In the genomic region with DNA sequence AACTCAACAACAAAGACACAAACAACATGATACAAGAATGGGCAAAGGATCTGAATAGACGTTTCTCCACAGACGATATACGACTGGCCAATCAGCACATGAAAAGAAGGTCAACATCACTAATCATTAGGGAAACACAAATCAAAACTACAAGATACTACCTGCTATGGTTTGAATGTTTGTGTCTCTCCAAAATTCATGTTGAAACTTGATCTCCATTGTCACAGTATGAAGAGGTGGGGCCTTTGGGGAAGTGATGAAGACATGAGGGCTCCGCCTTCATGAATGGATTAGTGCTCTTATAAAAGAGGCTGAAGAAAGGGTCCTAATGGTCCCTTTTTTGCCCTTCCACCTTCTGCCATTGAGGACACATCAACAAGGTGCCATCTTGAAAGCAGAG, we compare ENCODE assay signal across 22 cellular contexts. TPM values are rescaled to one million over a fixed set of nuclear protein-coding genes. Genes with fewer than 3 reads are reported as not detected.
DNase-seq lines count a peak whose midpoint lies in the region; ATAC-seq and TF ChIP-seq lines count a peak whose summit lies in the region.
"Had no signal": no experiment of that assay in that cellular context is flagged by ENCODE, and none has a peak within 500 bp of the region (broad histone marks: within the 10 kb centered on the region; RNA-seq: fewer than 3 reads in every experiment).

No MANE protein-coding gene starts in this region.

- no peak for TF ChIP-seq CTCF in activated CD8-positive, alpha-beta T cell treated with anti-CD3 and anti-CD28 coated beads for 36 hours (IDR thresholded peaks at IDR 0.05)
- TF ChIP-seq CTCF in epithelial cell of esophagus (IDR thresholded peaks at IDR 0.05; ENCODE audit: insufficient read depth, low read depth, low read length, missing control alignments) = no peak
- TF ChIP-seq CTCF in SK-N-SH (IDR thresholded peaks at IDR 0.05) = no peak

- no peak overlapping the region for H3K9ac ChIP-seq in SK-N-SH

- no peak for TF ChIP-seq RAD21 in SK-N-SH (IDR thresholded peaks at IDR 0.05; ENCODE audit: low read length)

- no peak overlapping the region for H3K4me3 Mint-ChIP-seq in activated CD8-positive, alpha-beta T cell treated with anti-CD3 and anti-CD28 coated beads for 36 hours
- H3K4me3 Mint-ChIP-seq in activated CD8-positive, alpha-beta T cell treated with anti-CD3 and anti-CD28 coated beads, Interleukin-2, amount 10 ng/mL, durations not matched to agents 7 days and 5 days = no peak overlapping the region
- no peak overlapping the region for H3K4me3 Mint-ChIP-seq in stimulated activated naive B cell treated with anti-CD40 and anti-IgM and Interleukin-4, amounts not matched to agents 10 μg/mL and 1 μg/mL and 100 μg/mL, for 72 hours
- H3K4me3 Mint-ChIP-seq: B cell, HFFc6 had no signal

- H3K4me2 ChIP-seq in SK-N-SH = no peak overlapping the region

- H3K4me1 Mint-ChIP-seq in activated CD8-positive, alpha-beta T cell treated with anti-CD3 and anti-CD28 coated beads for 36 hours (ENCODE audit: low read depth) = peaks cover 72% of the 10 kb centered on the region
- peaks cover 47% of the 10 kb centered on the region for H3K4me1 Mint-ChIP-seq in activated CD8-positive, alpha-beta T cell treated with anti-CD3 and anti-CD28 coated beads, Interleukin-2, amount 10 ng/mL, durations not matched to agents 7 days and 5 days (ENCODE audit: low read depth)
- peaks cover 36 to 63% of the 10 kb centered on the region in 2 donors for H3K4me1 Mint-ChIP-seq in stimulated activated naive B cell treated with anti-CD40 and anti-IgM and Interleukin-4, amounts not matched to agents 10 μg/mL and 1 μg/mL and 100 μg/mL, for 72 hours

- no peak for TF ChIP-seq EP300 in SK-N-SH (IDR thresholded peaks at IDR 0.05; ENCODE audit: borderline replicate concordance in 1 of 2, low read depth in 1 of 2, low read length in 1 of 2)

- H3K9me3 Mint-ChIP-seq in activated CD8-positive, alpha-beta T cell treated with anti-CD3 and anti-CD28 coated beads for 36 hours = peaks cover 3% of the 10 kb centered on the region
- peaks cover 16% of the 10 kb centered on the region for H3K9me3 Mint-ChIP-seq in activated CD8-positive, alpha-beta T cell treated with anti-CD3 and anti-CD28 coated beads, Interleukin-2, amount 10 ng/mL, durations not matched to agents 7 days and 5 days (ENCODE audit: insufficient read depth)
- peaks cover 3 to 4% of the 10 kb centered on the region in 2 donors for H3K9me3 Mint-ChIP-seq in stimulated activated naive B cell treated with anti-CD40 and anti-IgM and Interleukin-4, amounts not matched to agents 10 μg/mL and 1 μg/mL and 100 μg/mL, for 72 hours
- H3K9me3 Mint-ChIP-seq: HFFc6 had no signal

- H3K27me3 Mint-ChIP-seq in activated CD8-positive, alpha-beta T cell treated with anti-CD3 and anti-CD28 coated beads for 36 hours = no peaks in the 10 kb centered on the region
- H3K27me3 Mint-ChIP-seq in activated CD8-positive, alpha-beta T cell treated with anti-CD3 and anti-CD28 coated beads, Interleukin-2, amount 10 ng/mL, durations not matched to agents 7 days and 5 days (ENCODE audit: low read depth) = no peaks in the 10 kb centered on the region
- no peaks in the 10 kb centered on the region for H3K27me3 Mint-ChIP-seq in stimulated activated naive B cell treated with anti-CD40 and anti-IgM and Interleukin-4, amounts not matched to agents 10 μg/mL and 1 μg/mL and 100 μg/mL, for 72 hours
- H3K27me3 Mint-ChIP-seq: B cell had no signal

- no peaks in the 10 kb centered on the region for H3F3A ChIP-seq in SK-N-SH (replicated peaks; ENCODE audit: insufficient read depth)

- peaks cover 47% of the 10 kb centered on the region for H3K36me3 Mint-ChIP-seq in activated CD8-positive, alpha-beta T cell treated with anti-CD3 and anti-CD28 coated beads for 36 hours (ENCODE audit: low read depth)
- peaks cover 51% of the 10 kb centered on the region for H3K36me3 Mint-ChIP-seq in activated CD8-positive, alpha-beta T cell treated with anti-CD3 and anti-CD28 coated beads, Interleukin-2, amount 10 ng/mL, durations not matched to agents 7 days and 5 days (ENCODE audit: low read depth)
- H3K36me3 Mint-ChIP-seq in stimulated activated naive B cell treated with anti-CD40 and anti-IgM and Interleukin-4, amounts not matched to agents 10 μg/mL and 1 μg/mL and 100 μg/mL, for 72 hours = peaks cover 24 to 41% of the 10 kb centered on the region in 2 donors

- no peaks in the 10 kb centered on the region for H3K4me1 ChIP-seq in SK-N-SH (ENCODE audit: control insufficient read depth in 1 of 2, insufficient read depth in 2 of 2, low read depth in 1 of 2, low read length in 1 of 2)
- H3K4me1 ChIP-seq: Caco-2 had no signal

- H3K4me3 ChIP-seq in epithelial cell of esophagus (ENCODE audit: low read length) = no peak overlapping the region
- H3K4me3 ChIP-seq in SK-N-SH (ENCODE audit: low read depth in 2 of 2, low read length in 1 of 2) = no peak overlapping the region

- CTCF ChIA-PET in activated CD8-positive, alpha-beta T cell treated with anti-CD3 and anti-CD28 coated beads for 36 hours (lab: Charles Lee) = interaction anchor here (1.0 kb wide), 1 partner anchor 139 kb away, joined by 3 read pairs; the partner anchor contains the start of gene XXYLT1
- CTCF ChIA-PET in activated CD8-positive, alpha-beta T cell treated with anti-CD3 and anti-CD28 coated beads, Interleukin-2, amount 10 ng/mL, durations not matched to agents 7 days and 5 days (lab: Charles Lee) = no interaction called here
- CTCF ChIA-PET in SK-N-SH (lab: Yijun Ruan, JAX) = interaction anchor here (0.7 kb wide), 1 partner anchor 9 kb away, joined by 3 read pairs; no protein-coding TSS in a partner anchor

- H3K27me3 ChIP-seq in SK-N-SH (ENCODE audit: insufficient read depth) = no peaks in the 10 kb centered on the region

- H3K27ac Mint-ChIP-seq in activated CD8-positive, alpha-beta T cell treated with anti-CD3 and anti-CD28 coated beads for 36 hours = peak overlapping the region; percentile 56
- no peak overlapping the region for H3K27ac Mint-ChIP-seq in activated CD8-positive, alpha-beta T cell treated with anti-CD3 and anti-CD28 coated beads, Interleukin-2, amount 10 ng/mL, durations not matched to agents 7 days and 5 days
- peak overlapping the region; percentile 47 for H3K27ac Mint-ChIP-seq in stimulated activated naive B cell treated with anti-CD40 and anti-IgM and Interleukin-4, amounts not matched to agents 10 μg/mL and 1 μg/mL and 100 μg/mL, for 72 hours
- H3K27ac Mint-ChIP-seq: B cell, HFFc6 had no signal

- peaks cover 0 to 10% of the 10 kb centered on the region in 2 experiments for H3K36me3 ChIP-seq in SK-N-SH (replicated peaks in 1 of 2; ENCODE audit: control insufficient read depth in 1 of 2, insufficient read depth in 2 of 2, low read length in 1 of 2)

- H3K27ac ChIP-seq in SK-N-SH (ENCODE audit: low read depth in 2 of 2, low read length in 1 of 2) = no peak overlapping the region

- H3K9me2 ChIP-seq in SK-N-SH = no peaks in the 10 kb centered on the region

- intact Hi-C loops in activated CD8-positive, alpha-beta T cell treated with anti-CD3 and anti-CD28 coated beads for 36 hours (cut with micrococcal nuclease) = no loop called here

- ATAC-seq in activated CD8-positive, alpha-beta T cell treated with anti-CD3 and anti-CD28 coated beads for 36 hours = no peak
- no peak for ATAC-seq in activated CD8-positive, alpha-beta T cell treated with anti-CD3 and anti-CD28 coated beads, Interleukin-2, amount 10 ng/mL, durations not matched to agents 7 days and 5 days
- no peak for ATAC-seq in stimulated activated naive B cell treated with anti-CD40 and anti-IgM and Interleukin-4, amounts not matched to agents 10 μg/mL and 1 μg/mL and 100 μg/mL, for 72 hours (replicated peaks)
- ATAC-seq: HepG2 had no signal

- WGBS in SK-N-SH (ENCODE audit: low lambda C conversion rate) = 98% methylated on average over 4 of the region's 4 CpGs

- no peaks in the 10 kb centered on the region for H3K9me3 ChIP-seq in SK-N-SH

- peaks cover 23% of the 10 kb centered on the region for H4K20me1 ChIP-seq in SK-N-SH (ENCODE audit: insufficient read depth)

- peaks cover 83% of the 10 kb centered on the region for H3K79me2 ChIP-seq in SK-N-SH (ENCODE audit: insufficient read depth)

- no peak for DNase-seq in activated CD8-positive, alpha-beta T cell treated with anti-CD3 and anti-CD28 coated beads for 36 hours
- no peak for DNase-seq in activated CD8-positive, alpha-beta T cell treated with anti-CD3 and anti-CD28 coated beads, Interleukin-2, amount 10 ng/mL, durations not matched to agents 7 days and 5 days
- DNase-seq in NCI-H69 (lab: John Stamatoyannopoulos, UW) (peak; percentile 25), epithelial cell of esophagus (ENCODE audit: low read depth) (peak; percentile 61), NCI-H1092 (lab: John Stamatoyannopoulos, UW) (no peak), SK-N-SH (no peak), NCI-H82 treated with DMSO at 0.1 percent for 48 hours (lab: John Stamatoyannopoulos, UW; ENCODE audit: unreplicated experiment) (no peak)
- DNase-seq in stimulated activated naive B cell treated with anti-CD40 and anti-IgM and Interleukin-4, amounts not matched to agents 10 μg/mL and 1 μg/mL and 100 μg/mL, for 72 hours = no peak
- DNase-seq: 8988T, Caco-2, H7, HFFc6, KBM-7, NCI-H1417 treated with DMSO at 0.1 percent for 48 hours, NCI-H1930, NCI-H2171 treated with DMSO at 0.1 percent for 48 hours, NCI-H446 treated with DMSO at 0.1 percent for 48 hours, NCI-H774, OCI-M1, Right ventricle myocardium superior had no signal

- POLR2A ChIA-PET in activated CD8-positive, alpha-beta T cell treated with anti-CD3 and anti-CD28 coated beads for 36 hours (lab: Charles Lee) = interaction anchor here (0.7 to 1.2 kb wide), 2 partner anchors 32 to 53 kb away, joined by 3 to 4 read pairs; partner anchors contain the start of gene ACAP2
- POLR2A ChIA-PET in activated CD8-positive, alpha-beta T cell treated with anti-CD3 and anti-CD28 coated beads, Interleukin-2, amount 10 ng/mL, durations not matched to agents 7 days and 5 days (lab: Charles Lee) = no interaction called here
- POLR2A ChIA-PET in SK-N-SH (lab: Yijun Ruan, JAX) = no interaction called here

- no peak overlapping the region for H2AFZ ChIP-seq in SK-N-SH (ENCODE audit: low read depth)

TF ChIP-seq in SK-N-SH, 30 proteins besides CTCF, POLR2A, EP300 and RAD21:
- no peak for TF ChIP-seq RXRA (IDR thresholded peaks at IDR 0.05; ENCODE audit: borderline replicate concordance, low read depth)
- no peak for TF ChIP-seq TEAD4 (IDR thresholded peaks at IDR 0.05; ENCODE audit: borderline replicate concordance, insufficient read depth)
- TF ChIP-seq YY1 (IDR thresholded peaks at IDR 0.05; ENCODE audit: low read depth) = no peak

RNA-seq across cellular contexts. Expression of gene ACAP2, which starts 32.3 kb away (rescaled TPM):
- 10 to 100 TPM; 54.6 to 55.7 TPM for total RNA-seq in activated CD8-positive, alpha-beta T cell treated with anti-CD3 and anti-CD28 coated beads for 36 hours
- total RNA-seq in activated CD8-positive, alpha-beta T cell treated with anti-CD3 and anti-CD28 coated beads, Interleukin-2, amount 10 ng/mL, durations not matched to agents 7 days and 5 days = 10 to 100 TPM; 69.7 to 74.2 TPM
- polyA plus RNA-seq in SK-N-SH (2012; rRNA removed) = 6.8 and 9.6 TPM in 2 replicates
- polyA plus RNA-seq in SK-N-SH (2012; cell fraction: cytosol; rRNA removed) = 10.7 and 12.7 TPM in 2 replicates
- polyA plus RNA-seq in SK-N-SH (2012; cell fraction: nucleus; rRNA removed) = 6.2 and 14.0 TPM in 2 replicates

Comparison
In these comparisons a context has a peak if more than half of its experiments do, and no peak if none do; other contexts are left out.
1. DNase-seq: peak in NCI-H69 (single experiment) and epithelial cell of esophagus (single experiment); none in activated CD8-positive, alpha-beta T cell treated with anti-CD3 and anti-CD28 coated beads for 36 hours (single experiment), activated CD8-positive, alpha-beta T cell treated with anti-CD3 and anti-CD28 coated beads, Interleukin-2, amount 10 ng/mL, durations not matched to agents 7 days and 5 days (single experiment), stimulated activated naive B cell treated with anti-CD40 and anti-IgM and Interleukin-4, amounts not matched to agents 10 μg/mL and 1 μg/mL and 100 μg/mL, for 72 hours (single experiment), NCI-H1092 (single experiment), SK-N-SH (single experiment) and NCI-H82 treated with DMSO at 0.1 percent for 48 hours (single experiment).